9 cellular contexts compared by ENCODE assay signal in genomic region chr6:166307082-166307980, GRCh38. TPM values are rescaled to one million over a fixed set of nuclear protein-coding genes. Genes with fewer than 3 reads are reported as not detected.
A peak's percentile ranks its signal among the peaks of the same experiment; 100 is the strongest.
DNase-seq lines count a peak whose midpoint lies in the region; ATAC-seq and TF ChIP-seq lines count a peak whose summit lies in the region.
"Had no signal": no experiment of that assay in that cellular context is flagged by ENCODE, and none has a peak within 500 bp of the region (broad histone marks: within the 10 kb centered on the region; RNA-seq: fewer than 3 reads in every experiment).

No MANE protein-coding gene starts in this region.

- H3K4me3 ChIP-seq in GM23338 = peak overlapping the region; percentile 73
- H3K4me3 ChIP-seq in RWPE2 (ENCODE audit: severe bottlenecking) = peak overlapping the region; percentile 30
- no peak overlapping the region for H3K4me3 ChIP-seq in fibroblast of mammary gland (ENCODE audit: control insufficient read depth, low read depth, low read length)

- 0 out of 2 replicates have a peak, but pooled peaks cover 3% of the 10 kb centered on the region for H3F3A ChIP-seq in GM23338 (replicated peaks; ENCODE audit: low read depth)

- H3K36me3 ChIP-seq in GM23338 (ENCODE audit: insufficient read depth) (no peaks in the 10 kb centered on the region; the same call in 1 of the 2 replicates), RWPE2 (ENCODE audit: low read depth) (no peaks in the 10 kb centered on the region)

- H3K9me3 Mint-ChIP-seq in GM23338 = no peaks in the 10 kb centered on the region
- H3K9me3 Mint-ChIP-seq in progenitor cell of endocrine pancreas (ENCODE audit: low read depth) = no peaks in the 10 kb centered on the region

- TF ChIP-seq CTCF in GM23338 (conservative IDR thresholded peaks at IDR 0.05; ENCODE audit: low read depth in 2 of 2) (no peak; a peak in 1 of 4 replicates), RWPE2 (IDR thresholded peaks at IDR 0.05; ENCODE audit: poor library complexity, severe bottlenecking) (no peak), fibroblast of mammary gland (conservative IDR thresholded peaks at IDR 0.05; ENCODE audit: control insufficient read depth, insufficient read depth, low read depth, low read length) (no peak), progenitor cell of endocrine pancreas (IDR thresholded peaks at IDR 0.05; ENCODE audit: unreplicated experiment) (peak; percentile 19)

- H3K4me1 Mint-ChIP-seq in GM23338 (peaks cover 8% of the 10 kb centered on the region), progenitor cell of endocrine pancreas (ENCODE audit: low read depth) (peaks cover 1% of the 10 kb centered on the region)

- no peaks in the 10 kb centered on the region for H3K9me3 ChIP-seq in RWPE2 (ENCODE audit: severe bottlenecking)

- H3K27me3 ChIP-seq in GM23338 (ENCODE audit: insufficient read depth) = peaks cover 61% of the 10 kb centered on the region
- peaks cover 34% of the 10 kb centered on the region for H3K27me3 ChIP-seq in RWPE2 (ENCODE audit: insufficient read depth, poor library complexity, severe bottlenecking)

- H2AFZ ChIP-seq in GM23338 = peak overlapping the region; percentile 69; the same call in 1 of the 2 replicates

- peaks cover 3% of the 10 kb centered on the region; the same call in 1 of the 2 replicates for H3K4me1 ChIP-seq in GM23338 (ENCODE audit: insufficient read depth)
- peaks cover under 1% of the 10 kb centered on the region for H3K4me1 ChIP-seq in RWPE2 (ENCODE audit: insufficient read depth, poor library complexity, severe bottlenecking)

- H3K79me2 ChIP-seq in GM23338 (replicated peaks; ENCODE audit: insufficient read depth) = no peaks in the 10 kb centered on the region

- H3K27ac Mint-ChIP-seq in GM23338 (no peak overlapping the region), progenitor cell of endocrine pancreas (no peak overlapping the region)

- H3K27me3 Mint-ChIP-seq in GM23338 (ENCODE audit: insufficient read depth, low read depth, poor library complexity) (peaks cover 50% of the 10 kb centered on the region), progenitor cell of endocrine pancreas (peaks cover 63% of the 10 kb centered on the region)

- peak overlapping the region; percentile 90; the same call in 1 of the 2 replicates for H3K4me2 ChIP-seq in GM23338

- no peaks in the 10 kb centered on the region; the same call in none of the 2 replicates for H4K20me1 ChIP-seq in GM23338 (replicated peaks; ENCODE audit: insufficient read depth)

- DNase-seq in NCI-H510A treated with DMSO at 0.1 percent for 48 hours (lab: John Stamatoyannopoulos, UW) (peak; percentile 44), NCI-H510A (lab: John Stamatoyannopoulos, UW) (no peak), GM23338 (ENCODE audit: low spot score) (peak; percentile 77), RWPE2 (ENCODE audit: low spot score) (no peak), fibroblast of mammary gland (ENCODE audit: low read depth) (peak; percentile 4), progenitor cell of endocrine pancreas (ENCODE audit: low spot score, unreplicated experiment) (peak; percentile 32), NCI-H2171 (lab: John Stamatoyannopoulos, UW) (no peak), HUDEP-2 (lab: John Stamatoyannopoulos, UW; ENCODE audit: unreplicated experiment in 76 of 76) (no peak)

- ATAC-seq in GM23338 = peak; percentile 57
- peak; percentile 46 for ATAC-seq in RWPE2 (ENCODE audit: low read depth)

- H3K4me3 Mint-ChIP-seq in GM23338 = peak overlapping the region; percentile 53; the same call in 2 of the 3 replicates
- peak overlapping the region; percentile 29 for H3K4me3 Mint-ChIP-seq in progenitor cell of endocrine pancreas (ENCODE audit: low read depth)

- no peak overlapping the region for H3K27ac ChIP-seq in GM23338 (ENCODE audit: low read depth)
- no peak overlapping the region for H3K27ac ChIP-seq in RWPE2 (ENCODE audit: poor library complexity, severe bottlenecking)
- H3K27ac ChIP-seq: C4-2B had no signal

- H3K36me3 Mint-ChIP-seq in GM23338 (ENCODE audit: low read depth) (no peaks in the 10 kb centered on the region; the same call in 2 of the 3 replicates), progenitor cell of endocrine pancreas (ENCODE audit: insufficient read depth) (no peaks in the 10 kb centered on the region)

- H3K9me2 ChIP-seq in GM23338 (ENCODE audit: insufficient read depth) = no peaks in the 10 kb centered on the region

TF ChIP-seq in GM23338, 12 proteins besides CTCF, POLR2A, EP300 and RAD21:
- TF ChIP-seq NANOG (IDR thresholded peaks at IDR 0.05; ENCODE audit: borderline replicate concordance) = no peak
- peak; percentile 38 for TF ChIP-seq EZH2 (IDR thresholded peaks at IDR 0.05; ENCODE audit: low read depth, unreplicated experiment)
- no peak for TF ChIP-seq ZNF331 (CRISPR knock-in tag; IDR thresholded peaks at IDR 0.05; ENCODE audit: low read depth)
- TF ChIP-seq EZH2phosphoT487 (IDR thresholded peaks at IDR 0.05; ENCODE audit: unreplicated experiment) = no peak
- TF ChIP-seq POLR2AphosphoS5 (IDR thresholded peaks at IDR 0.05; ENCODE audit: low read depth) = peak; percentile 28; the same call in 1 of the 2 replicates

RNA-seq across cellular contexts. Expression of gene PRR18, which starts 0.9 kb away (rescaled TPM):
- total RNA-seq in GM23338 (2014; rRNA removed; shearing (Covaris generic)) = 0.08 and 0.24 TPM in 2 replicates
- 0.40 TPM in 1 of 2 replicates, not detected in the other for polyA plus RNA-seq in GM23338 (2016; fragmentation: Nextera tagmentation; extraction: Ambion mirVana)
- 0.60 and 0.93 TPM in 2 replicates for total RNA-seq in progenitor cell of endocrine pancreas

RNA-seq across cellular contexts. Expression of gene SFT2D1, which starts 35.0 kb away (rescaled TPM):
- 74.7 and 110 TPM in 2 replicates for total RNA-seq in GM23338 (2014; rRNA removed; shearing (Covaris generic))
- 120 and 135 TPM in 2 replicates for polyA plus RNA-seq in GM23338 (2016; fragmentation: Nextera tagmentation; extraction: Ambion mirVana)
- total RNA-seq in progenitor cell of endocrine pancreas = 25.4 and 29.8 TPM in 2 replicates

Comparison
In these comparisons a context has a peak if more than half of its experiments do, and no peak if none do; other contexts are left out.
1. DNase-seq: peak in NCI-H510A treated with DMSO at 0.1 percent for 48 hours (single experiment), GM23338 (single experiment), fibroblast of mammary gland (single experiment) and progenitor cell of endocrine pancreas (single experiment); none in NCI-H510A (single experiment), RWPE2 (single experiment), NCI-H2171 (single experiment) and HUDEP-2 (0 of 76).